Comparison of ENCODE assay signal across 14 cellular contexts in genomic region chr13:39350461-39350881, GRCh38.
DNase-seq lines count a peak whose midpoint lies in the region; ATAC-seq, FAIRE-seq and TF ChIP-seq lines count a peak whose summit lies in the region.
"Had no signal": no experiment of that assay in that cellular context is flagged by ENCODE, and none has a peak within 500 bp of the region (broad histone marks: within the 10 kb centered on the region; RNA-seq: fewer than 3 reads in every experiment).

No MANE protein-coding gene starts in this region.

- no peaks in the 10 kb centered on the region for H3K79me1 ChIP-seq in H9 (ENCODE audit: insufficient read depth, low read depth, low read length, poor library complexity, severe bottlenecking)

- H3K4me1 ChIP-seq in H9 (ENCODE audit: insufficient read depth, low read length) = peaks cover 3% of the 10 kb centered on the region; the same call in 1 of the 2 replicates
- H3K4me1 ChIP-seq in ascending aorta = peaks cover 0 to 18% of the 10 kb centered on the region in 2 donors
- peaks cover 0 to 53% of the 10 kb centered on the region in 2 donors for H3K4me1 ChIP-seq in right atrium auricular region
- no peaks in the 10 kb centered on the region for H3K4me1 ChIP-seq in kidney (ENCODE audit: control insufficient read depth in 1 of 2, insufficient read depth in 1 of 2, low read depth in 1 of 2, low read length in 2 of 2)
- H3K4me1 ChIP-seq: left lung had no signal

- no peak for FAIRE-seq in kidney (lab: Jason Lieb, UNC)

- DNase-seq in H9 (no peak), ascending aorta (ENCODE audit: low spot score in 2 of 2) (no peak), right atrium auricular region (ENCODE audit: low spot score) (no peak), osteocyte (ENCODE audit: extremely low spot score, unreplicated experiment) (no peak), kidney (no peak), NCI-H128 (lab: John Stamatoyannopoulos, UW; ENCODE audit: unreplicated experiment) (no peak), HCEC 1CT (no peak)
- DNase-seq: activated naive CD4-positive, alpha-beta T cell treated with anti-CD3 and anti-CD28 coated beads, Interleukin-2, amount 10 ng/mL, durations not matched to agents 7 days and 5 days; head of caudate nucleus; left lung; nucleus accumbens; PC-9 had no signal

- H3K36me3 Mint-ChIP-seq in H9 (ENCODE audit: insufficient read depth in 1 of 3, low read depth in 3 of 3) (no peaks in the 10 kb centered on the region), osteocyte (ENCODE audit: unreplicated experiment) (peaks cover 9% of the 10 kb centered on the region)
- H3K36me3 Mint-ChIP-seq: activated naive CD4-positive, alpha-beta T cell treated with anti-CD3 and anti-CD28 coated beads, Interleukin-2, amount 10 ng/mL, durations not matched to agents 7 days and 5 days had no signal

- H3K14ac ChIP-seq in H9 (ENCODE audit: insufficient read depth, low read length) = no peak overlapping the region

- no peaks in the 10 kb centered on the region for H4K20me1 ChIP-seq in H9 (ENCODE audit: control insufficient read depth, insufficient read depth, insufficient read length)

- H3K23ac ChIP-seq in H9 (ENCODE audit: insufficient read length, low read depth, low read length) = no peak overlapping the region

- no peak for TF ChIP-seq CTCF in H9 (conservative IDR thresholded peaks at IDR 0.05)
- no peak for TF ChIP-seq CTCF in ascending aorta (IDR thresholded peaks at IDR 0.05)
- TF ChIP-seq CTCF in right atrium auricular region (IDR thresholded peaks at IDR 0.05) = no peak
- TF ChIP-seq CTCF in osteocyte (IDR thresholded peaks at IDR 0.05) = no peak
- TF ChIP-seq CTCF in kidney (IDR thresholded peaks at IDR 0.05; ENCODE audit: borderline replicate concordance, extremely low read depth, insufficient read depth) = no peak

- peaks cover 92% of the 10 kb centered on the region for H3K27me3 Mint-ChIP-seq in H9 (ENCODE audit: low read depth)
- no peaks in the 10 kb centered on the region for H3K27me3 Mint-ChIP-seq in osteocyte (ENCODE audit: unreplicated experiment)

- peak overlapping the region; percentile 39 for H3K4me2 ChIP-seq in H9 (ENCODE audit: insufficient read depth, insufficient read length, low read length)
- H3K4me2 ChIP-seq: PC-9 had no signal

- H3K9ac ChIP-seq in H9 (ENCODE audit: extremely low read depth, insufficient read length, low read length) (no peak overlapping the region), kidney (ENCODE audit: low read length in 2 of 2) (no peak overlapping the region)

- H4K5ac ChIP-seq in H9 (ENCODE audit: insufficient read length, low read depth, low read length) = no peak overlapping the region

- H3T11ph ChIP-seq in H9 (ENCODE audit: low read length) = no peak overlapping the region

- no peak overlapping the region for H2AFZ ChIP-seq in H9 (ENCODE audit: low read length)
- H2AFZ ChIP-seq: PC-9 had no signal

- H2BK12ac ChIP-seq in H9 (ENCODE audit: insufficient read length, low read depth, low read length) = no peak overlapping the region

- H3K4me1 Mint-ChIP-seq in H9 = peaks cover 24 to 31% of the 10 kb centered on the region in 2 experiments
- peaks cover 48% of the 10 kb centered on the region for H3K4me1 Mint-ChIP-seq in osteocyte (ENCODE audit: unreplicated experiment)
- H3K4me1 Mint-ChIP-seq: activated naive CD4-positive, alpha-beta T cell treated with anti-CD3 and anti-CD28 coated beads, Interleukin-2, amount 10 ng/mL, durations not matched to agents 7 days and 5 days had no signal

- no peak overlapping the region for H2BK15ac ChIP-seq in H9 (ENCODE audit: low read depth, low read length)

- no peak overlapping the region for H4K91ac ChIP-seq in H9 (ENCODE audit: insufficient read length, low read depth, low read length)

- H3K27me3 ChIP-seq in H9 (ENCODE audit: insufficient read depth, low read length) (no peaks in the 10 kb centered on the region; the same call in 1 of the 2 replicates), ascending aorta (no peaks in the 10 kb centered on the region), right atrium auricular region (no peaks in the 10 kb centered on the region)
- H3K27me3 ChIP-seq: left lung had no signal

- H3K79me2 ChIP-seq in H9 (ENCODE audit: insufficient read depth, low read length) = no peaks in the 10 kb centered on the region

- H3K4me3 Mint-ChIP-seq in H9 = no peak overlapping the region
- peak overlapping the region; percentile 61 for H3K4me3 Mint-ChIP-seq in osteocyte (ENCODE audit: unreplicated experiment)
- H3K4me3 Mint-ChIP-seq: activated naive CD4-positive, alpha-beta T cell treated with anti-CD3 and anti-CD28 coated beads, Interleukin-2, amount 10 ng/mL, durations not matched to agents 7 days and 5 days had no signal

- H4K8ac ChIP-seq in H9 (replicated peaks; ENCODE audit: insufficient read length, low read depth, low read length) = no peak overlapping the region

- H3K23me2 ChIP-seq in H9 (ENCODE audit: insufficient read length, low read depth, low read length, poor library complexity, severe bottlenecking) = no peaks in the 10 kb centered on the region

- no peak overlapping the region for H2BK5ac ChIP-seq in H9 (ENCODE audit: insufficient read length, low read length)

- ATAC-seq in GM18909 (IDR thresholded peaks at IDR 0.05; ENCODE audit: poor library complexity, unreplicated experiment) = no peak
- ATAC-seq: left lung had no signal

- H3K27ac Mint-ChIP-seq in H9 = no peak overlapping the region
- H3K27ac Mint-ChIP-seq in osteocyte (ENCODE audit: unreplicated experiment) = peak overlapping the region; percentile 91
- H3K27ac Mint-ChIP-seq: activated naive CD4-positive, alpha-beta T cell treated with anti-CD3 and anti-CD28 coated beads, Interleukin-2, amount 10 ng/mL, durations not matched to agents 7 days and 5 days had no signal

- H2BK120ac ChIP-seq in H9 (ENCODE audit: low read depth, low read length, poor library complexity, severe bottlenecking) = no peak overlapping the region

- no peak overlapping the region for H3K4ac ChIP-seq in H9 (ENCODE audit: low read depth, low read length)

- H2AK5ac ChIP-seq in H9 (ENCODE audit: insufficient read length, low read length) = no peak overlapping the region

- H3K9me3 Mint-ChIP-seq in H9 (peaks cover 3% of the 10 kb centered on the region in 2 experiments; a peak in 2 of 5 replicates), osteocyte (ENCODE audit: unreplicated experiment) (peaks cover 8% of the 10 kb centered on the region)
- H3K9me3 Mint-ChIP-seq: activated naive CD4-positive, alpha-beta T cell treated with anti-CD3 and anti-CD28 coated beads, Interleukin-2, amount 10 ng/mL, durations not matched to agents 7 days and 5 days had no signal

- H3K56ac ChIP-seq in H9 (ENCODE audit: insufficient read length, low read depth, low read length) = no peak overlapping the region

- intact Hi-C loops in ascending aorta (cut with DNase I) (no loop called here), kidney (cut with DNase I) (no loop called here)

- H3K9me3 ChIP-seq in H9 (ENCODE audit: control insufficient read depth, low read depth, low read length) = no peaks in the 10 kb centered on the region
- H3K9me3 ChIP-seq in ascending aorta = no peaks in the 10 kb centered on the region
- no peaks in the 10 kb centered on the region for H3K9me3 ChIP-seq in right atrium auricular region
- H3K9me3 ChIP-seq in kidney (ENCODE audit: control insufficient read depth in 1 of 2, low read length in 2 of 2) = no peaks in the 10 kb centered on the region

- H2BK20ac ChIP-seq in H9 (ENCODE audit: low read depth, low read length, poor library complexity, severe bottlenecking) = no peak overlapping the region

- no CpG with 5 or more reads among the region's 3 CpGs for WGBS in H9 (ENCODE audit: extremely low coverage, insufficient read length, low lambda C conversion rate)

- H3K27ac ChIP-seq in H9 (ENCODE audit: insufficient read length, low read depth, low read length) (no peak overlapping the region), ascending aorta (peak overlapping the region; percentile 45 to 56), right atrium auricular region (peak overlapping the region; percentile 64 to 81), kidney (ENCODE audit: low read depth in 2 of 2, low read length in 2 of 2) (no peak overlapping the region)
- H3K27ac ChIP-seq: epithelial cell of prostate, PC-9 had no signal

- H3K4me3 ChIP-seq in ascending aorta = peak overlapping the region; percentile 14 to 42
- H3K4me3 ChIP-seq in right atrium auricular region = peak overlapping the region in 1 of 2 donors; percentile 20
- H3K4me3 ChIP-seq in kidney (ENCODE audit: low read length in 2 of 2) = peak overlapping the region in 1 of 2 donors; percentile 19
- H3K4me3 ChIP-seq: left lung, PC-9 had no signal

- H3K36me3 ChIP-seq in ascending aorta = no peaks in the 10 kb centered on the region
- no peaks in the 10 kb centered on the region for H3K36me3 ChIP-seq in right atrium auricular region
- H3K36me3 ChIP-seq in kidney (ENCODE audit: control insufficient read depth in 1 of 2, insufficient read depth in 2 of 2, low read length in 2 of 2) = no peaks in the 10 kb centered on the region
- H3K36me3 ChIP-seq: left lung had no signal

- H3K18ac ChIP-seq in H9 (ENCODE audit: insufficient read length, low read depth, low read length) = no peak overlapping the region

Comparison
In these comparisons a context has a peak if more than half of its experiments do, and no peak if none do; other contexts are left out.
1. H3K27ac ChIP-seq: peak in ascending aorta (2 of 2) and right atrium auricular region (2 of 2); none in H9 (single experiment) and kidney (0 of 2).